1 cellular context compared by ENCODE assay signal in genomic region chr22:39490135-39490798, GRCh38.
TF ChIP-seq lines count a peak whose summit lies in the region.

No MANE protein-coding gene starts in this region.

TF ChIP-seq in K562, 482 proteins besides CTCF, POLR2A, EP300 and RAD21 (continued from another document and continues in another):
- no peak for TF ChIP-seq FOXK2 (conservative IDR thresholded peaks at IDR 0.05 in 1 of 2, IDR thresholded peaks at IDR 0.05 in 1 of 2; ENCODE audit: low read depth in 2 of 2)
- no peak for TF ChIP-seq HNRNPUL1 (IDR thresholded peaks at IDR 0.05; ENCODE audit: low read length)
- TF ChIP-seq ZNF143 (CRISPR knock-in tag; IDR thresholded peaks at IDR 0.05): peak; percentile 92
- no peak for TF ChIP-seq POLR3G (IDR thresholded peaks at IDR 0.05; ENCODE audit: extremely low read depth, insufficient read length, insufficient replicate concordance)
- no peak for TF ChIP-seq HDAC6 (IDR thresholded peaks at IDR 0.05; ENCODE audit: low read depth, low read length)
- 0 out of 2 replicates have a peak, but pooled peaks have one; percentile 49 for TF ChIP-seq MTA3 (IDR thresholded peaks at IDR 0.05; ENCODE audit: borderline replicate concordance)
- TF ChIP-seq HNRNPLL (IDR thresholded peaks at IDR 0.05; ENCODE audit: low read depth, low read length, poor library complexity, severe bottlenecking): no peak
- TF ChIP-seq ZNF253 (CRISPR knock-in tag; conservative IDR thresholded peaks at IDR 0.05): no peak
- peak; percentile 67 to 95 (median 92) for TF ChIP-seq YY1 (IDR thresholded peaks at IDR 0.05; ENCODE audit: borderline replicate concordance in 1 of 3, control insufficient read depth in 1 of 3, extremely low read depth in 1 of 3, insufficient read depth in 3 of 3, insufficient read length in 1 of 3, insufficient replicate concordance in 2 of 3, low read depth in 1 of 3, low read length in 2 of 3)
- TF ChIP-seq FOXO4 (CRISPR knock-in tag; IDR thresholded peaks at IDR 0.05): no peak
- TF ChIP-seq ZNF384 (IDR thresholded peaks at IDR 0.05; ENCODE audit: low read depth, low read length): no peak
- no peak for TF ChIP-seq KAT2B (IDR thresholded peaks at IDR 0.05; ENCODE audit: low read depth, low read length)
- TF ChIP-seq MXI1 (IDR thresholded peaks at IDR 0.05; ENCODE audit: low read depth, low read length): peak; percentile 27; the same call in 1 of the 2 replicates
- TF ChIP-seq ZNF121 (CRISPR knock-in tag; conservative IDR thresholded peaks at IDR 0.05): no peak
- TF ChIP-seq STAG1 (CRISPR knock-in tag; IDR thresholded peaks at IDR 0.05; ENCODE audit: borderline replicate concordance): no peak
- no peak for TF ChIP-seq TEAD1 (CRISPR knock-in tag; IDR thresholded peaks at IDR 0.05)
- TF ChIP-seq FOXJ3 (CRISPR knock-in tag; IDR thresholded peaks at IDR 0.05): no peak
- TF ChIP-seq ZBTB11 (CRISPR knock-in tag; IDR thresholded peaks at IDR 0.05): no peak
- no peak for TF ChIP-seq NKRF (IDR thresholded peaks at IDR 0.05; ENCODE audit: borderline replicate concordance)
- no peak for TF ChIP-seq GATA2 (CRISPR knock-in tag; IDR thresholded peaks at IDR 0.05)
- TF ChIP-seq NEUROD1 (IDR thresholded peaks at IDR 0.05; ENCODE audit: borderline replicate concordance, low read depth, low read length, partially characterized antibody): no peak
- no peak for TF ChIP-seq MECOM (CRISPR knock-in tag; IDR thresholded peaks at IDR 0.05)
- no peak for TF ChIP-seq LARP7 (IDR thresholded peaks at IDR 0.05)
- TF ChIP-seq CBFA2T2 (conservative IDR thresholded peaks at IDR 0.05): peak; percentile 68
- TF ChIP-seq EZH2 (IDR thresholded peaks at IDR 0.05; ENCODE audit: borderline replicate concordance, low read depth, low read length): no peak
- no peak for TF ChIP-seq EWSR1 (IDR thresholded peaks at IDR 0.05; ENCODE audit: borderline replicate concordance, low read depth, partially characterized antibody)
- TF ChIP-seq E2F6 (IDR thresholded peaks at IDR 0.05; ENCODE audit: borderline replicate concordance in 1 of 2, extremely low read depth in 1 of 2, insufficient read depth in 1 of 2, insufficient read length in 1 of 2, low read depth in 1 of 2, low read length in 1 of 2, poor library complexity in 1 of 2, severe bottlenecking in 1 of 2): no peak
- no peak for TF ChIP-seq SMAD4 (CRISPR knock-in tag; conservative IDR thresholded peaks at IDR 0.05)
- no peak for TF ChIP-seq ZNF174 (CRISPR knock-in tag; IDR thresholded peaks at IDR 0.05)
- no peak for TF ChIP-seq SP2 (IDR thresholded peaks at IDR 0.05; ENCODE audit: extremely low read depth, low read depth, low read length, poor library complexity, severe bottlenecking)
- TF ChIP-seq SIN3B (IDR thresholded peaks at IDR 0.05; ENCODE audit: low read depth): no peak
- no peak for TF ChIP-seq SMC3 (conservative IDR thresholded peaks at IDR 0.05; ENCODE audit: insufficient read depth, low read depth, low read length)
- no peak for TF ChIP-seq DMBX1 (CRISPR knock-in tag; IDR thresholded peaks at IDR 0.05; ENCODE audit: borderline replicate concordance)
- TF ChIP-seq SRSF9 (IDR thresholded peaks at IDR 0.05; ENCODE audit: borderline replicate concordance, low read depth, low read length): no peak
- no peak for TF ChIP-seq BACH1 (tag; IDR thresholded peaks at IDR 0.05)
- peak; percentile 89 to 90 for TF ChIP-seq MNT (conservative IDR thresholded peaks at IDR 0.05)
- no peak for TF ChIP-seq ZNF24 (IDR thresholded peaks at IDR 0.05)
- no peak for TF ChIP-seq BDP1 (IDR thresholded peaks at IDR 0.05; ENCODE audit: insufficient read depth, insufficient read length)
- TF ChIP-seq JUN (IDR thresholded peaks at IDR 0.05; ENCODE audit: borderline replicate concordance, low read depth, low read length): 0 out of 2 replicates have a peak, but pooled peaks have one; percentile 10
- TF ChIP-seq JUN (CRISPR knock-in tag; IDR thresholded peaks at IDR 0.05; ENCODE audit: borderline replicate concordance): no peak
- no peak for TF ChIP-seq KLF16 (IDR thresholded peaks at IDR 0.05)
- TF ChIP-seq SMARCA4 (IDR thresholded peaks at IDR 0.05): no peak
- TF ChIP-seq MYC (IDR thresholded peaks at IDR 0.05; ENCODE audit: low read depth, low read length): peak; percentile 85
- TF ChIP-seq MYC (CRISPR knock-in tag; IDR thresholded peaks at IDR 0.05; ENCODE audit: borderline replicate concordance, low read depth): no peak
- TF ChIP-seq ZNF766 (CRISPR knock-in tag; conservative IDR thresholded peaks at IDR 0.05): no peak
- peak; percentile 80 to 86 for TF ChIP-seq SIX5 (IDR thresholded peaks at IDR 0.05; ENCODE audit: borderline replicate concordance in 1 of 2, insufficient read depth in 1 of 2, low read depth in 1 of 2, low read length in 2 of 2)
- TF ChIP-seq HMGXB4 (CRISPR knock-in tag; IDR thresholded peaks at IDR 0.05): no peak
- peak; percentile 94 for TF ChIP-seq RAD51 (IDR thresholded peaks at IDR 0.05; ENCODE audit: borderline replicate concordance, low read depth)
- no peak for TF ChIP-seq CEBPB (tag; IDR thresholded peaks at IDR 0.05)
- no peak for TF ChIP-seq COPS2 (conservative IDR thresholded peaks at IDR 0.05)
- no peak for TF ChIP-seq SMARCE1 (IDR thresholded peaks at IDR 0.05)
- no peak for TF ChIP-seq ZNF75A (CRISPR knock-in tag; IDR thresholded peaks at IDR 0.05)
- no peak for TF ChIP-seq PTBP1 (IDR thresholded peaks at IDR 0.05; ENCODE audit: low read depth, low read length)
- peak; percentile 5; the same call in 1 of the 2 replicates for TF ChIP-seq JUND (IDR thresholded peaks at IDR 0.05; ENCODE audit: borderline replicate concordance, low read depth, low read length)
- no peak for TF ChIP-seq JUND (tag; IDR thresholded peaks at IDR 0.05; ENCODE audit: borderline replicate concordance, low read depth, low read length)
- no peak for TF ChIP-seq CBX2 (IDR thresholded peaks at IDR 0.05; ENCODE audit: insufficient read depth, low read length, poor library complexity, severe bottlenecking)
- TF ChIP-seq KLF13 (tag; IDR thresholded peaks at IDR 0.05; ENCODE audit: borderline replicate concordance, low read depth): peak; percentile 76; the same call in 1 of the 2 replicates
- no peak for TF ChIP-seq CHCHD3 (CRISPR knock-in tag; IDR thresholded peaks at IDR 0.05)
- no peak for TF ChIP-seq VEZF1 (CRISPR knock-in tag; IDR thresholded peaks at IDR 0.05)
- TF ChIP-seq ZNF77 (CRISPR knock-in tag; IDR thresholded peaks at IDR 0.05): no peak
- no peak for TF ChIP-seq RHOXF2B (CRISPR knock-in tag; conservative IDR thresholded peaks at IDR 0.05)
- peak; percentile 86 for TF ChIP-seq MAX (CRISPR knock-in tag; IDR thresholded peaks at IDR 0.05)
- TF ChIP-seq PTTG1 (tag; IDR thresholded peaks at IDR 0.05; ENCODE audit: low read depth): no peak
- no peak for TF ChIP-seq KHSRP (IDR thresholded peaks at IDR 0.05)
- no peak for TF ChIP-seq ZNF165 (CRISPR knock-in tag; IDR thresholded peaks at IDR 0.05; ENCODE audit: borderline replicate concordance)
- TF ChIP-seq ATF7 (IDR thresholded peaks at IDR 0.05): 0 out of 2 replicates have a peak, but pooled peaks have one; percentile 28
- no peak for TF ChIP-seq BRF1 (IDR thresholded peaks at IDR 0.05; ENCODE audit: borderline replicate concordance, extremely low read depth, insufficient read length)
- TF ChIP-seq CBX8 (IDR thresholded peaks at IDR 0.05; ENCODE audit: borderline replicate concordance, extremely low read depth, low read depth, low read length, poor library complexity, severe bottlenecking): no peak
- TF ChIP-seq RUNX1 (IDR thresholded peaks at IDR 0.05; ENCODE audit: low read depth): no peak
